In the genomic region with DNA sequence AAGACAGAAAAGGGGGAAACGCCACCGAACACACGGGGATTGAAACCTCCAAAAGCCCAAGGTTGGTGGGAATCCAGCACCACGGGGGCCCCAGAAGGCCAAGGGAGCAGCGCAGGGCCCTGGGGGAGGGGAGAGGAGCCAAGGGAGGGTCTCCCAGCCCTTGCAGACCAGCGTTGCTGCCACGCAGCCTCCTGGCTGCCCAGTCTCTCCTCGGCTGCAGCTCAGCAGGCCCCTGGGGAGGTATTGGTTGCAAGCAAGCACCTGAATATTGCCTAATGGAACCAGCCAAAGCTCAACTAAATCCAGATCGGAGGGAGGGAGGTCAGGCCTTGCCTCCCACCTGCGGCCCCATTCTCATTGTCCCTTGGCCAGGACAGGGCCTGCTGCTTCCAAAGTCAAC, we compare ENCODE assay signal across 8 cellular contexts.
"Had no signal": no experiment of that assay in that cellular context is flagged by ENCODE, and none has a peak within 500 bp of the region (broad histone marks: within the 10 kb centered on the region; RNA-seq: fewer than 3 reads in every experiment).

No MANE protein-coding gene starts in this region.

- H3K9me3 Mint-ChIP-seq: HFFc6, IgD-negative memory B cell had no signal

- H3K4me1 ChIP-seq: HAP-1 had no signal

- H2AFZ ChIP-seq: GM23248 had no signal

- H3K4me3 Mint-ChIP-seq: HFFc6, IgD-negative memory B cell had no signal

- H3K9me3 ChIP-seq: HAP-1 had no signal

- DNase-seq: GM23248, GOT3, H7, HFFc6, KBM-7 had no signal

- H3K4me3 ChIP-seq: GM23248, HAP-1 had no signal

- H3K27ac ChIP-seq: GM23248 had no signal

- H3K9ac ChIP-seq: GM23248 had no signal

- ATAC-seq: HCT116 had no signal

- H3K27ac Mint-ChIP-seq: HFFc6, IgD-negative memory B cell had no signal

- H3K36me3 ChIP-seq: HAP-1 had no signal

- H3K27me3 Mint-ChIP-seq: IgD-negative memory B cell had no signal
